Comparison of ENCODE assay signal across 8 cellular contexts in the genomic region with DNA sequence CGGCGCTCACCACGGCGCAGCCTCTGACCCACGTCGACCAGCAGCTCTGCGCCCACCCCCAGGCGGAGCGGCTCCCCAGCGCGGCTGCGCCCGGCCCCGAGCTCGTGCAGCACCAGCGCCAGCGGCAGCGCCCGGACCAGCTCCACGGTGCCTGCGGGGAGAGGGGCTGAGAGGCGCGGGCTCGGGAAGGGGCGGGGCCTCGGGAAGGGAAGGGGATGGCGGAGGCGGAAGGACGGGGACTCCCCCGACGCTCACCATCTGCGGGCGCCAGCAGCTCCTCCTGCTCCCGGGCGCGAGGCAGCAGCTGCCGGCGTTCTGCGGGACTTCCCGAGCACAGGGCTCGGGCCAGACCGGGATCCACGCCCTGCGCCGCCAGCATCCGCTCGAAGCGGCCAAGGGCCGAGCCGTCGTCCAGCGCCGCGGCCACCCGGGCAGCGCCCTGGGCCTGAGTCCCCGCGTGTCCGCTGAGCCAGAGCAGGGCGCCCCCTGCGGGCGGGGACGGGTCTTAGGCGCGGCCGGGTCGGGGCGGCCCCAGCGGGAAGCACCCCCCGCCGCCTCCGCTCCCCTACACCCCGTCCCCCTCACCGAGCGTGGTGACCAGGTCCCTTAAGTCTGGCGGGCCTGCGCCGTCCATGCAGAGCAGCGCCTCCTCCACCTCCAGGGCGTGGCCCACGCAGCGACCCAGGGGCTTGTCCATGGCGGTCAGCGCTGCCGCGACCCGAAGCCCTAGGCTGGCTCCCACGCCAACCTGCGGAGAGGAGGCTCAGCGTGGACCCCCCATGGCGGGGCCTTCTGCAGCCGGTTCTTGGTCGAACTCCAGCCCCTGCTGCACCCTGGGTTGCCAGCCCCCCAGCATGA.
DNase-seq lines count a peak whose midpoint lies in the region; ATAC-seq and TF ChIP-seq lines count a peak whose summit lies in the region.

No MANE protein-coding gene starts in this region.

- in situ Hi-C loops in T47D (cut with HindIII; ENCODE audit: low pct_unique_long_range_greater_than_20kb, low sequenced_read_pairs), result no loop called here

- TF ChIP-seq CTCF in VCaP (conservative IDR thresholded peaks at IDR 0.05), result peak; percentile 70

- H3K27ac ChIP-seq in VCaP, result peak overlapping the region; percentile 91

- DNase-seq in NCI-H1436 (lab: John Stamatoyannopoulos, UW), result peak; percentile 75
- DNase-seq in NCI-H1436 treated with DMSO at 0.1 percent for 48 hours (lab: John Stamatoyannopoulos, UW), result no peak
- peak; percentile 75 for DNase-seq in NCI-H146 (lab: John Stamatoyannopoulos, UW)
- DNase-seq in T47D (ENCODE audit: low read depth in 1 of 2, low spot score in 1 of 2), result peak; percentile 58 to 68
- DNase-seq in iPS-NIHi7 (ENCODE audit: extremely low spot score), result peak; percentile 78
- peak; percentile 79 to 87 for DNase-seq in stimulated activated CD4-positive, alpha-beta T cell treated with anti-CD3 and anti-CD28 coated beads, Interleukin-12 subunit alpha, Interleukin-12 subunit beta, amount 100 ng/mL, for 24 hours (ENCODE audit: low read depth in 2 of 2)

- peak; percentile 37 for ATAC-seq in HG02642 (IDR thresholded peaks at IDR 0.05; ENCODE audit: poor library complexity, unreplicated experiment)
